Comparison of ENCODE assay signal across 25 cellular contexts in genomic region chr15:29651476-29652072, GRCh38.
DNase-seq lines count a peak whose midpoint lies in the region; ATAC-seq and TF ChIP-seq lines count a peak whose summit lies in the region.
"Had no signal": no experiment of that assay in that cellular context is flagged by ENCODE, and none has a peak within 500 bp of the region (broad histone marks: within the 10 kb centered on the region; RNA-seq: fewer than 3 reads in every experiment).

No MANE protein-coding gene starts in this region.

- no peak overlapping the region for H2AFZ ChIP-seq in neural progenitor cell (replicated peaks)

- no peaks in the 10 kb centered on the region for H3K9me3 Mint-ChIP-seq in neural progenitor cell

- TF ChIP-seq CTCF in HEK293 (tag by site-specific recombination; IDR thresholded peaks at IDR 0.05) (no peak), neural progenitor cell (IDR thresholded peaks at IDR 0.05) (no peak), upper lobe of right lung (IDR thresholded peaks at IDR 0.05) (no peak), GM13976 (IDR thresholded peaks at IDR 0.05; ENCODE audit: borderline replicate concordance, control extremely low read depth, extremely low read depth, insufficient read depth, missing control alignments) (no peak)

- H3K4me3 Mint-ChIP-seq in neural progenitor cell, result no peak overlapping the region
- H3K4me3 Mint-ChIP-seq in T-helper 17 cell, result no peak overlapping the region
- H3K4me3 Mint-ChIP-seq: CD14-positive monocyte; CD8-positive, alpha-beta memory T cell had no signal

- no peak overlapping the region for H3K9ac ChIP-seq in neural progenitor cell
- H3K9ac ChIP-seq: KMS-11 had no signal

- H3K27me3 Mint-ChIP-seq in neural progenitor cell (ENCODE audit: insufficient read depth, low read depth), result no peaks in the 10 kb centered on the region
- no peaks in the 10 kb centered on the region for H3K27me3 Mint-ChIP-seq in T-helper 17 cell
- H3K27me3 Mint-ChIP-seq: CD8-positive, alpha-beta memory T cell had no signal

- H3K4me2 ChIP-seq in neural progenitor cell, result no peak overlapping the region
- H3K4me2 ChIP-seq: KMS-11 had no signal

- intact Hi-C loops in upper lobe of right lung (cut with DNase I), result no loop called here

- H3K4me1 ChIP-seq in HEK293 (ENCODE audit: control insufficient read depth, insufficient read depth, low read length), result no peaks in the 10 kb centered on the region
- H3K4me1 ChIP-seq in neural progenitor cell, result peaks cover under 1% of the 10 kb centered on the region
- H3K4me1 ChIP-seq in upper lobe of right lung, result no peaks in the 10 kb centered on the region
- H3K4me1 ChIP-seq: BE2C had no signal

- POLR2A ChIA-PET in HEK293 (lab: Yijun Ruan, JAX), result no interaction called here

- DNase-seq in H7 (peak; percentile 39), neural progenitor cell (ENCODE audit: low spot score) (peak; percentile 25), upper lobe of right lung (no peak), GM13976 (ENCODE audit: low spot score) (no peak), T-helper 17 cell (no peak)
- DNase-seq: ACHN; BE2C; CD8-positive, alpha-beta memory T cell; DMS79 treated with DMSO at 0.1 percent for 48 hours; GF-D8; IMR-90; MM.1S; NCI-H1694; NCI-H2081; NCI-H2227 treated with DMSO at 0.1 percent for 48 hours; NCI-H510A; NCI-H69; SHP77 treated with DMSO at 0.1 percent for 48 hours had no signal

- H3K79me2 ChIP-seq in neural progenitor cell (ENCODE audit: low read depth), result no peaks in the 10 kb centered on the region

- H3K27me3 ChIP-seq in H7 (ENCODE audit: control insufficient read depth, insufficient read depth, low read length) (no peaks in the 10 kb centered on the region), neural progenitor cell (no peaks in the 10 kb centered on the region), upper lobe of right lung (no peaks in the 10 kb centered on the region)
- H3K27me3 ChIP-seq: BE2C had no signal

- peaks cover under 1% of the 10 kb centered on the region for H3K4me1 Mint-ChIP-seq in neural progenitor cell
- H3K4me1 Mint-ChIP-seq in T-helper 17 cell, result no peaks in the 10 kb centered on the region
- H3K4me1 Mint-ChIP-seq: CD14-positive monocyte; CD8-positive, alpha-beta memory T cell had no signal

- in situ Hi-C loops in GM13976 (cut with MboI; ENCODE audit: low sequenced_read_pairs, unreplicated experiment), result no loop called here

- H3K9me3 ChIP-seq in HEK293 (ENCODE audit: control insufficient read depth, insufficient read depth, low read depth, low read length) (no peaks in the 10 kb centered on the region), neural progenitor cell (ENCODE audit: low read depth) (no peaks in the 10 kb centered on the region), upper lobe of right lung (no peaks in the 10 kb centered on the region), T-helper 17 cell (ENCODE audit: control insufficient read depth, low read length, poor library complexity, severe bottlenecking) (no peaks in the 10 kb centered on the region)
- H3K9me3 ChIP-seq: BE2C had no signal

- H3K4me3 ChIP-seq in H7 (ENCODE audit: insufficient read depth, low read depth, low read length) (no peak overlapping the region), HEK293 (ENCODE audit: low read depth, low read length) (no peak overlapping the region), neural progenitor cell (no peak overlapping the region), upper lobe of right lung (no peak overlapping the region)
- H3K4me3 ChIP-seq: SK-N-MC had no signal

- H3K36me3 ChIP-seq in H7 (replicated peaks; ENCODE audit: control insufficient read depth, insufficient read depth, low read length) (no peaks in the 10 kb centered on the region), HEK293 (ENCODE audit: control insufficient read depth in 2 of 2, insufficient read depth in 1 of 2, low read length in 2 of 2) (no peaks in the 10 kb centered on the region), neural progenitor cell (no peaks in the 10 kb centered on the region), upper lobe of right lung (no peaks in the 10 kb centered on the region)
- H3K36me3 ChIP-seq: BE2C had no signal

- peaks cover 4% of the 10 kb centered on the region for H3F3A ChIP-seq in neural progenitor cell (ENCODE audit: low read depth)

- H3K27ac Mint-ChIP-seq in neural progenitor cell (no peak overlapping the region), T-helper 17 cell (no peak overlapping the region)
- H3K27ac Mint-ChIP-seq: CD14-positive monocyte; CD8-positive, alpha-beta memory T cell had no signal

- H3K27ac ChIP-seq in HEK293 (ENCODE audit: extremely low read depth, low read depth, low read length), result no peak overlapping the region
- no peak overlapping the region for H3K27ac ChIP-seq in neural progenitor cell
- H3K27ac ChIP-seq in upper lobe of right lung, result no peak overlapping the region
- H3K27ac ChIP-seq: KMS-11, RWPE1, SK-N-MC had no signal

- no peaks in the 10 kb centered on the region for H4K20me1 ChIP-seq in neural progenitor cell (ENCODE audit: low read depth)

- peak; percentile 47 for ATAC-seq in upper lobe of right lung
- ATAC-seq in GM19467 (IDR thresholded peaks at IDR 0.05; ENCODE audit: unreplicated experiment), result no peak
- no peak for ATAC-seq in T-helper 17 cell
- ATAC-seq: Panc1 had no signal

- H3K36me3 Mint-ChIP-seq in neural progenitor cell, result no peaks in the 10 kb centered on the region
- H3K36me3 Mint-ChIP-seq in T-helper 17 cell (ENCODE audit: low read depth), result no peaks in the 10 kb centered on the region
- H3K36me3 Mint-ChIP-seq: CD14-positive monocyte; CD8-positive, alpha-beta memory T cell had no signal

- CTCF ChIA-PET in HEK293 (lab: Yijun Ruan, JAX), result no interaction called here

TF ChIP-seq in HEK293, 187 proteins besides CTCF, POLR2A, EP300 and RAD21:
- TF ChIP-seq PBX3 (CRISPR knock-in tag; IDR thresholded peaks at IDR 0.05) (no peak), SETDB1 (IDR thresholded peaks at IDR 0.05; ENCODE audit: insufficient read length, low read length) (no peak), ZNF114 (tag by site-specific recombination; IDR thresholded peaks at IDR 0.05) (no peak), REST (tag by site-specific recombination; IDR thresholded peaks at IDR 0.05) (peak; percentile 43; the same call in 1 of the 2 replicates), ZNF132 (tag by site-specific recombination; IDR thresholded peaks at IDR 0.05; ENCODE audit: borderline replicate concordance) (no peak), ZBTB21 (tag by site-specific recombination; IDR thresholded peaks at IDR 0.05) (no peak), HIC1 (tag by site-specific recombination; IDR thresholded peaks at IDR 0.05) (no peak), TRIM28 (IDR thresholded peaks at IDR 0.05; ENCODE audit: borderline replicate concordance, low read length) (no peak)
TF ChIP-seq in HEK293: peak in this region for 1.

Comparison
In these comparisons a context has a peak if more than half of its experiments do, and no peak if none do; other contexts are left out.
1. DNase-seq: peak in H7 (single experiment) and neural progenitor cell (single experiment); none in upper lobe of right lung (single experiment), GM13976 (single experiment) and T-helper 17 cell (0 of 3).